ENCODE assay signal across 8 cellular contexts in the genomic region with DNA sequence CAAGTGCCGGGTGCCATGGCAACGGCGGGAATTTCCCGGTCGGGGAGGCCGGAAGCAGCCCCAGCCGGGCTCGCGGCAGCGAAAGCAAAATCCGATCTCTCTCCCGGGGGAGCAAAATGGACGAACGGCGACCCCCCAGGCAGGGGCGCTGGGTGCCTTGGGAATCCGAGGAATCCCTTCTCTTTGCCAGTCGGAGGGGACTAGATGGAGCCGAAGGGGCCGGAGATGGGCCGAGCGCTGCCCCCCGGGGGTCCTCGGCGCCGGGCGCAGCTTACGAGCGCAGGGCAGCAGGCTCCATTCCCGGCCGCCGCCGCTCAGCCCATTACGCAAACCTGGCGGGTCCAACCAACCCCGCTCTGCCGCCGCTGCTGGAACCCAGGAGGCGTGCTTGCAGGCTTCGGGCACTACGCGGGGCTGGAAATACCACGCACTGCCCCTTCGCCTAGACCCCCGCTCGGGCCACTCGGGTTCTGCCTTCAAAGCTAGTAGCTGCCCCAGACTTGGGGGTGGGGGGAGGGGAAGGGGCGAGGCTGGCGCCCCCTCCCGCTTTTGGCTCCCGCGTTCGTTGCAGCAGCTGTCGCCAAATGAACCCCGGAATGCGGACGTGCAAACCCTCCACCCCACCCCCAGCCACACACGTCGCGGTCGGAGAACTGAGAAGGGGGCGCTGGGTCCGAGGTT. TPM values are rescaled to one million over a fixed set of nuclear protein-coding genes. Genes with fewer than 3 reads are reported as not detected.
DNase-seq lines count a peak whose midpoint lies in the region; ATAC-seq and TF ChIP-seq lines count a peak whose summit lies in the region.
"Not testable (repeated sequence)": the region's sequence is repeated elsewhere in the genome, so short reads cannot be mapped to it uniquely, and the experiment has no call there.

No MANE protein-coding gene starts in this region.

- H3K4me3 ChIP-seq in A673 (ENCODE audit: low read depth, low read length, poor library complexity, severe bottlenecking) (peak overlapping the region; percentile 52), H7 (ENCODE audit: insufficient read depth, low read depth, low read length) (peak overlapping the region; percentile 53), Panc1 (ENCODE audit: low read depth in 2 of 2, low read length in 2 of 2) (peak overlapping the region; percentile 43 to 53), cardiac fibroblast (replicated peaks in 1 of 2; ENCODE audit: low read depth in 2 of 2, low read length in 2 of 2) (peak overlapping the region; percentile 59), left ventricle myocardium inferior (peak overlapping the region; percentile 71)

- POLR2A ChIA-PET in A673 (lab: Charles Lee; ENCODE audit: low non-redundant PET); Panc1 (lab: Charles Lee): not testable (repeated sequence)

- not testable (repeated sequence) for H3K27me3 Mint-ChIP-seq in natural killer cell (ENCODE audit: low read depth in 2 of 2)

- ATAC-seq in Panc1, natural killer cell: not testable (repeated sequence)

- intact Hi-C loops in A673 (cut with micrococcal nuclease; ENCODE audit: unreplicated experiment); Panc1 (cut with micrococcal nuclease; ENCODE audit: unreplicated experiment); left ventricle myocardium inferior (cut with micrococcal nuclease); natural killer cell (cut with micrococcal nuclease): not testable (repeated sequence)

- H3K4me1 ChIP-seq in A673 (ENCODE audit: insufficient read depth, low read length, poor library complexity, severe bottlenecking); Panc1 (ENCODE audit: control insufficient read depth, insufficient read depth, low read length); left ventricle myocardium inferior: not testable (repeated sequence)

- not testable (repeated sequence) for H3K4me1 Mint-ChIP-seq in natural killer cell

- H3K27me3 ChIP-seq in A673 (replicated peaks; ENCODE audit: insufficient read depth, low read depth, low read length, poor library complexity); H7 (ENCODE audit: control insufficient read depth, insufficient read depth, low read length); Panc1 (ENCODE audit: control insufficient read depth, insufficient read depth, low read length); left ventricle myocardium inferior (ENCODE audit: low read depth): not testable (repeated sequence)

- not testable (repeated sequence) for H3K36me3 ChIP-seq in A673 (ENCODE audit: insufficient read depth, low read length, poor library complexity, severe bottlenecking); H7 (replicated peaks; ENCODE audit: control insufficient read depth, insufficient read depth, low read length); Panc1 (ENCODE audit: control insufficient read depth, insufficient read depth, low read length); left ventricle myocardium inferior

- H3K4me3 Mint-ChIP-seq in natural killer cell = peak overlapping the region; percentile 74

- CTCF ChIA-PET in A673 (lab: Charles Lee); Panc1 (lab: Charles Lee): not testable (repeated sequence)

- not testable (repeated sequence) for H3K9me3 ChIP-seq in A673 (ENCODE audit: low read depth, low read length, poor library complexity, severe bottlenecking); Panc1 (ENCODE audit: control insufficient read depth, insufficient read depth, low read depth, low read length); left ventricle myocardium inferior (replicated peaks)

- H3K36me3 Mint-ChIP-seq in natural killer cell = not testable (repeated sequence)

- H3K27ac ChIP-seq in A673 (ENCODE audit: low read depth, low read length, poor library complexity, severe bottlenecking) (peak overlapping the region; percentile 16), Panc1 (ENCODE audit: low read length) (peak overlapping the region; percentile 48; the same call in 1 of the 2 replicates), left ventricle myocardium inferior (replicated peaks) (peak overlapping the region; percentile 59)

- TF ChIP-seq CTCF in A673 (conservative IDR thresholded peaks at IDR 0.05; ENCODE audit: low read depth, low read length); Panc1 (IDR thresholded peaks at IDR 0.05); cardiac fibroblast (IDR thresholded peaks at IDR 0.05; ENCODE audit: low read depth, low read length); left ventricle myocardium inferior (IDR thresholded peaks at IDR 0.05; ENCODE audit: borderline replicate concordance); natural killer cell (IDR thresholded peaks at IDR 0.05): not testable (repeated sequence)

- in situ Hi-C loops in Panc1 (cut with HindIII; ENCODE audit: low pct_unique_long_range_greater_than_20kb, low sequenced_read_pairs) = not testable (repeated sequence)

- H3K9me3 Mint-ChIP-seq in natural killer cell = not testable (repeated sequence)

- not testable (repeated sequence) for DNase-seq in A673 (ENCODE audit: low spot score); Panc1 (ENCODE audit: low read depth, low spot score)
- DNase-seq in H7 (peak; percentile 20), cardiac fibroblast (ENCODE audit: low read depth in 2 of 2) (peak in 1 of 2 donors; percentile 3), left ventricle myocardium inferior (peak; percentile 16), natural killer cell (peak; percentile 47)
- DNase-seq in activated CD8-positive, alpha-beta memory T cell treated with anti-CD3 and anti-CD28 coated beads, Interleukin-2, amount 50 U/mL, for 24 hours (ENCODE audit: extremely low read depth) = peak; percentile 3
- peak in 2 of 3 donors; percentile 9 to 24 for DNase-seq in stimulated activated CD4-positive, alpha-beta T cell treated with anti-CD3 and anti-CD28 coated beads, TNF-alpha, amount 100 ng/mL, for 1 hour (ENCODE audit: low read depth in 3 of 3, low spot score in 1 of 3)

- not testable (repeated sequence) for BruUV-seq in A673 (replicated peaks; lab: Mats Ljungman, UMichigan); Panc1 (replicated peaks; lab: Mats Ljungman, UMichigan)

- peak overlapping the region; percentile 85 to 91 for H3K27ac Mint-ChIP-seq in natural killer cell

RNA-seq across cellular contexts. Expression of a gene that starts 24.1 kb away (rescaled TPM):
- total RNA-seq in A673 (2021) (not detected in 2 replicates), Panc1 (2021; ENCODE audit: unreplicated experiment) (not detected), left ventricle myocardium inferior (not detected), natural killer cell (under 1 TPM; 0.33 to 0.50 (median 0.43) TPM)
- 0.03 TPM in 1 of 2 replicates, not detected in the other for total RNA-seq in H7 (2014; rRNA removed; shearing (Covaris generic))
- not detected for polyA plus RNA-seq in Panc1 (2012; ENCODE audit: insufficient read length)
